18 cellular contexts compared by ENCODE assay signal in the genomic region with DNA sequence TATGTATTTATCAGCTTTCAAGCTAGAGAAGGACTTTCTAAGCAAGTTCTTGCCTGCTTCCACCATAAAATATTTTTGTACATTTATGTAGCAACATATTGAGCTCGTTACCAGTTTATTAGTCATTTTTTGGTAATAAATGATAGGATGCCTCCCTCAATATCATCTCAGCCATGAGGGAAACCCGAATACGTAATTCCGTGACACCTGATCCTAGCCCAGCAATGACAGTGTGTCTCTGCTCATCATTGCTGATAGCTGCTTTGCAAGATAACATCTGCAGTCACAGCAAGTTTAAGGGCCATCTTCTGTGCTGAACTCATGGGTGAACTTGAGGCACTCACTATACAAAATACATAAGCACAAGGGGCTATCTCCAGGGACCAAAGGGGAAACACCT.
A peak's percentile ranks its signal among the peaks of the same experiment; 100 is the strongest.
DNase-seq lines count a peak whose midpoint lies in the region; ATAC-seq and TF ChIP-seq lines count a peak whose summit lies in the region.
"Had no signal": no experiment of that assay in that cellular context is flagged by ENCODE, and none has a peak within 500 bp of the region (broad histone marks: within the 10 kb centered on the region; RNA-seq: fewer than 3 reads in every experiment).

No MANE protein-coding gene starts in this region.

- peak; percentile 56 for ATAC-seq in SK-N-SH treated with all-trans-retinoic acid at 6 μM for 48 hours

- DNase-seq in SK-N-SH = no peak
- no peak for DNase-seq in hepatocyte (ENCODE audit: low spot score)
- DNase-seq in foreskin fibroblast = no peak
- no peak for DNase-seq in central memory CD4-positive, alpha-beta T cell
- no peak for DNase-seq in NCI-H748 treated with DMSO at 0.1 percent for 48 hours (lab: John Stamatoyannopoulos, UW)
- DNase-seq in NCI-H226 = no peak
- DNase-seq: DMS79 treated with DMSO at 0.1 percent for 48 hours; NCI-H1417; NCI-H1930; NCI-H2227 treated with DMSO at 0.1 percent for 48 hours; NCI-H524 treated with DMSO at 0.1 percent for 48 hours; NK-92 treated with Interleukin-12 subunit alpha and Interleukin-12 subunit beta, amount 100 ng/mL, for 24 hours; OCI-M1; SHP77 treated with DMSO at 0.1 percent for 48 hours had no signal

- POLR2A ChIA-PET in SK-N-SH (lab: Yijun Ruan, JAX) = no interaction called here

- 84% methylated on average over 4 of the region's 4 CpGs for WGBS in SK-N-SH (ENCODE audit: low lambda C conversion rate)
- WGBS in hepatocyte (ENCODE audit: low lambda C conversion rate, missing lambda C conversion rate) = 91% methylated on average over 4 of the region's 4 CpGs

- no peak overlapping the region for H3K27ac ChIP-seq in SK-N-SH (ENCODE audit: low read depth in 2 of 2, low read length in 1 of 2)
- H3K27ac ChIP-seq in hepatocyte = peak overlapping the region; percentile 16
- peak overlapping the region; percentile 31 for H3K27ac ChIP-seq in rectal smooth muscle tissue (ENCODE audit: low read depth, low read length)
- H3K27ac ChIP-seq: BLaER1 treated with 17β-estradiol and CSF1 and Interleukin-3, amounts not matched to agents 10 nM and 100 nM had no signal

- no peak for TF ChIP-seq RAD21 in SK-N-SH (IDR thresholded peaks at IDR 0.05; ENCODE audit: low read length)

- H4K20me1 ChIP-seq in SK-N-SH (ENCODE audit: insufficient read depth) (no peaks in the 10 kb centered on the region), hepatocyte (ENCODE audit: insufficient read depth, poor library complexity, severe bottlenecking) (no peaks in the 10 kb centered on the region)
- H4K20me1 ChIP-seq: BLaER1 treated with 17β-estradiol and CSF1 and Interleukin-3, amounts not matched to agents 10 nM and 100 nM had no signal

- no peaks in the 10 kb centered on the region for H3K9me3 ChIP-seq in SK-N-SH
- H3K9me3 ChIP-seq in hepatocyte (ENCODE audit: low read depth) = no peaks in the 10 kb centered on the region
- H3K9me3 ChIP-seq: BLaER1 treated with 17β-estradiol and CSF1 and Interleukin-3, amounts not matched to agents 10 nM and 100 nM; HAP-1 had no signal

- no peak for TF ChIP-seq CTCF in SK-N-SH (IDR thresholded peaks at IDR 0.05)
- no peak for TF ChIP-seq CTCF in hepatocyte (IDR thresholded peaks at IDR 0.05; ENCODE audit: poor library complexity)
- TF ChIP-seq CTCF in foreskin fibroblast (IDR thresholded peaks at IDR 0.05; ENCODE audit: low read depth, low read length) = no peak

- H2AFZ ChIP-seq in SK-N-SH (ENCODE audit: low read depth) = no peak overlapping the region
- H2AFZ ChIP-seq in hepatocyte = no peak overlapping the region

- H3K27me3 ChIP-seq in SK-N-SH (ENCODE audit: insufficient read depth) (no peaks in the 10 kb centered on the region), hepatocyte (no peaks in the 10 kb centered on the region), rectal smooth muscle tissue (ENCODE audit: control insufficient read depth, insufficient read depth, low read length) (no peaks in the 10 kb centered on the region)
- H3K27me3 ChIP-seq: BLaER1 treated with 17β-estradiol and CSF1 and Interleukin-3, amounts not matched to agents 10 nM and 100 nM had no signal

- CTCF ChIA-PET in SK-N-SH (lab: Yijun Ruan, JAX) = interaction anchor here (1.1 to 1.5 kb wide), 3 partner anchors 10 to 124 kb away, joined by 4 to 5 read pairs (median 5); no protein-coding TSS in a partner anchor

- H3K36me3 ChIP-seq in SK-N-SH (replicated peaks in 1 of 2; ENCODE audit: control insufficient read depth in 1 of 2, insufficient read depth in 2 of 2, low read length in 1 of 2) = peaks cover 0 to 10% of the 10 kb centered on the region in 2 experiments
- H3K36me3 ChIP-seq in hepatocyte (replicated peaks; ENCODE audit: insufficient read depth, low read depth) = no peaks in the 10 kb centered on the region
- peaks cover 15% of the 10 kb centered on the region for H3K36me3 ChIP-seq in rectal smooth muscle tissue (ENCODE audit: control insufficient read depth, insufficient read depth, low read length)
- H3K36me3 ChIP-seq: BLaER1 treated with 17β-estradiol and CSF1 and Interleukin-3, amounts not matched to agents 10 nM and 100 nM; HAP-1 had no signal

- no peaks in the 10 kb centered on the region for H3K79me2 ChIP-seq in SK-N-SH (ENCODE audit: insufficient read depth)
- no peaks in the 10 kb centered on the region for H3K79me2 ChIP-seq in hepatocyte

- H3K9me2 ChIP-seq in SK-N-SH (no peaks in the 10 kb centered on the region), hepatocyte (replicated peaks; ENCODE audit: insufficient read depth) (no peaks in the 10 kb centered on the region)

- peaks cover 0 to 24% of the 10 kb centered on the region in 2 experiments; a peak in 2 of 4 replicates for H3K4me1 ChIP-seq in SK-N-SH (ENCODE audit: control insufficient read depth in 1 of 2, insufficient read depth in 2 of 2, low read depth in 1 of 2, low read length in 1 of 2)
- peaks cover 6% of the 10 kb centered on the region for H3K4me1 ChIP-seq in hepatocyte (ENCODE audit: insufficient read depth)
- peaks cover 15% of the 10 kb centered on the region for H3K4me1 ChIP-seq in rectal smooth muscle tissue (ENCODE audit: control insufficient read depth, insufficient read depth, low read length)
- H3K4me1 ChIP-seq: BLaER1 treated with 17β-estradiol and CSF1 and Interleukin-3, amounts not matched to agents 10 nM and 100 nM; HAP-1 had no signal

- H3K9ac ChIP-seq in SK-N-SH = no peak overlapping the region
- no peak overlapping the region for H3K9ac ChIP-seq in rectal smooth muscle tissue (ENCODE audit: low read length)
- H3K9ac ChIP-seq: BLaER1 treated with 17β-estradiol and CSF1 and Interleukin-3, amounts not matched to agents 10 nM and 100 nM had no signal

- TF ChIP-seq EP300 in SK-N-SH (IDR thresholded peaks at IDR 0.05; ENCODE audit: borderline replicate concordance in 1 of 2, low read depth in 1 of 2, low read length in 1 of 2) = no peak

- H3K4me2 ChIP-seq in SK-N-SH = no peak overlapping the region
- H3K4me2 ChIP-seq in hepatocyte = no peak overlapping the region
- H3K4me2 ChIP-seq: BLaER1 treated with 17β-estradiol and CSF1 and Interleukin-3, amounts not matched to agents 10 nM and 100 nM had no signal

- no peaks in the 10 kb centered on the region for H3F3A ChIP-seq in SK-N-SH (replicated peaks; ENCODE audit: insufficient read depth)

- H3K4me3 ChIP-seq in SK-N-SH (ENCODE audit: low read depth in 2 of 2, low read length in 1 of 2) (no peak overlapping the region), hepatocyte (no peak overlapping the region), rectal smooth muscle tissue (ENCODE audit: low read length) (no peak overlapping the region), foreskin fibroblast (ENCODE audit: low read depth in 1 of 2, low read length in 2 of 2) (no peak overlapping the region)
- H3K4me3 ChIP-seq: BLaER1 treated with 17β-estradiol and CSF1 and Interleukin-3, amounts not matched to agents 10 nM and 100 nM; HAP-1 had no signal

TF ChIP-seq in SK-N-SH treated with all-trans-retinoic acid at 6 μM for 48 hours, 23 proteins besides CTCF, POLR2A, EP300 and RAD21 (continues in another document):
- TF ChIP-seq, protein P1, sequence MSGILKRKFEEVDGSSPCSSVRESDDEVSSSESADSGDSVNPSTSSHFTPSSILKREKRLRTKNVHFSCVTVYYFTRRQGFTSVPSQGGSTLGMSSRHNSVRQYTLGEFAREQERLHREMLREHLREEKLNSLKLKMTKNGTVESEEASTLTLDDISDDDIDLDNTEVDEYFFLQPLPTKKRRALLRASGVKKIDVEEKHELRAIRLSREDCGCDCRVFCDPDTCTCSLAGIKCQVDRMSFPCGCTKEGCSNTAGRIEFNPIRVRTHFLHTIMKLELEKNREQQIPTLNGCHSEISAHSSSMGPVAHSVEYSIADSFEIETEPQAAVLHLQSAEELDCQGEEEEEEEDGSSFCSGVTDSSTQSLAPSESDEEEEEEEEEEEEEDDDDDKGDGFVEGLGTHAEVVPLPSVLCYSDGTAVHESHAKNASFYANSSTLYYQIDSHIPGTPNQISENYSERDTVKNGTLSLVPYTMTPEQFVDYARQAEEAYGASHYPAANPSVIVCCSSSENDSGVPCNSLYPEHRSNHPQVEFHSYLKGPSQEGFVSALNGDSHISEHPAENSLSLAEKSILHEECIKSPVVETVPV (CRISPR knock-in tag; IDR thresholded peaks at IDR 0.05) = no peak
- no peak for TF ChIP-seq ZNF70 (CRISPR knock-in tag; IDR thresholded peaks at IDR 0.05)
- no peak for TF ChIP-seq ISL1 (CRISPR knock-in tag; IDR thresholded peaks at IDR 0.05)
- no peak for TF ChIP-seq ESRRG (CRISPR knock-in tag; IDR thresholded peaks at IDR 0.05)

TF ChIP-seq in SK-N-SH, 30 proteins besides CTCF, POLR2A, EP300 and RAD21:
- TF ChIP-seq TCF12 (IDR thresholded peaks at IDR 0.05) = no peak
- TF ChIP-seq JUND (IDR thresholded peaks at IDR 0.05) = no peak
- TF ChIP-seq, protein P2, sequence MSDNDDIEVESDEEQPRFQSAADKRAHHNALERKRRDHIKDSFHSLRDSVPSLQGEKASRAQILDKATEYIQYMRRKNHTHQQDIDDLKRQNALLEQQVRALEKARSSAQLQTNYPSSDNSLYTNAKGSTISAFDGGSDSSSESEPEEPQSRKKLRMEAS (IDR thresholded peaks at IDR 0.05; ENCODE audit: low read depth) = no peak
- TF ChIP-seq EZH2phosphoT487 (IDR thresholded peaks at IDR 0.05; ENCODE audit: borderline replicate concordance, low read depth) = no peak
- no peak for TF ChIP-seq FOXJ3 (CRISPR knock-in tag; IDR thresholded peaks at IDR 0.05)
- no peak for TF ChIP-seq FOSL2 (IDR thresholded peaks at IDR 0.05; ENCODE audit: borderline replicate concordance, low read depth)
TF ChIP-seq in SK-N-SH: peak in this region for 0.

Comparison
In these comparisons a context has a peak if more than half of its experiments do, and no peak if none do; other contexts are left out.
1. H3K27ac ChIP-seq: peak in hepatocyte (single experiment) and rectal smooth muscle tissue (single experiment); none in SK-N-SH (0 of 2).